27 cellular contexts compared by ENCODE assay signal in the genomic region with DNA sequence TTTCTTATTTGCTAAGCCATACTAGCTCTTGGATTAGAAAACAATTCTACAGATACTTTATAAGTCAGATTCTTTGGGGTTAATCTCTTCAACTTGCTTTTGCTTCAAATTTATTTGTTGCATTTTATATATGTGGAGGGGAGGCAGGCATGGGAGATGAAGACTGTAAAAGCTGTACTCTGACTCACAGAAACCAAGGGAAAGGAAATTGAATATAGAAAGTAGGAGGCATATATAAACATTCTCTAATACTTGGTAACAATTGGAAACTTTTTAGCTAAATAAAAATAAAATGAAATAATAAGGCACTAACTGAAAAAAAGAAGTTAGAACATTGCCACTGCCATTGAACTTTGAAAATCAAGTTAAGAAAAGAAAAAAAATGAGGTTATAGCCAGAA. TPM values are rescaled to one million over a fixed set of nuclear protein-coding genes. Genes with fewer than 3 reads are reported as not detected.
"Had no signal": no experiment of that assay in that cellular context is flagged by ENCODE, and none has a peak within 500 bp of the region (broad histone marks: within the 10 kb centered on the region; RNA-seq: fewer than 3 reads in every experiment).

No MANE protein-coding gene starts in this region.

- DNase-seq: naive B cell; naive thymus-derived CD8-positive, alpha-beta T cell; occipital lobe; pancreas; right cardiac atrium; right lobe of liver; sigmoid colon; small intestine; stimulated activated CD4-positive, alpha-beta T cell treated with anti-CD3 and anti-CD28 coated beads, Interleukin-15, amount 100 ng/mL, for 24 hours; stimulated activated CD4-positive, alpha-beta T cell treated with anti-CD3 and anti-CD28 coated beads, Interleukin-2, amount 100 ng/mL, for 24 hours; stimulated activated CD4-positive, alpha-beta T cell treated with anti-CD3 and anti-CD28 coated beads, Interleukin-2, amount 100 ng/mL, for 48 hours; stimulated activated CD4-positive, alpha-beta T cell treated with anti-CD3 and anti-CD28 coated beads, Interleukin-4, amount 100 ng/mL, for 24 hours; stimulated activated naive B cell treated with anti-CD40 and anti-IgM and Interleukin-4, amounts not matched to agents 10 μg/mL and 1 μg/mL and 100 μg/mL, for 72 hours; stimulated activated naive CD4-positive, alpha-beta T cell treated with Interleukin-2 at 50 U/mL for 16 hours; stomach; thyroid gland; trophoblast cell; upper lobe of left lung had no signal

- H2AFZ ChIP-seq: neural progenitor cell had no signal

- H3K4me2 ChIP-seq: neural progenitor cell had no signal

- H3K27ac ChIP-seq: neural progenitor cell, pancreas, prostate gland, right lobe of liver, sigmoid colon, stomach, thoracic aorta, tibial nerve, upper lobe of left lung, vagina had no signal

- H3K4me3 ChIP-seq: neural progenitor cell, pancreas, prostate gland, right lobe of liver, sigmoid colon, stomach, thoracic aorta, thyroid gland, tibial nerve, upper lobe of left lung, vagina had no signal

- H3K9me3 Mint-ChIP-seq: naive thymus-derived CD8-positive, alpha-beta T cell; natural killer cell treated with Interleukin-12 subunit alpha and Interleukin-12 subunit beta and Interleukin-15 and Interleukin-18, amount 100 ng/mL, for 72 hours; neural progenitor cell; stimulated activated effector memory CD8-positive, alpha-beta T cell treated with anti-CD3 and anti-CD28 coated beads, Interleukin-12 subunit alpha, Interleukin-12 subunit beta, amount 100 ng/mL, for 72 hours; stimulated activated naive B cell treated with anti-CD40 and anti-IgM and Interleukin-4, amounts not matched to agents 10 μg/mL and 1 μg/mL and 100 μg/mL, for 72 hours; stimulated activated naive CD8-positive, alpha-beta T cell treated with anti-CD3 and anti-CD28 coated beads, Interleukin-15, Interleukin-2, amounts not matched to agents 100 ng/mL and 50 ng/mL, for 24 hours had no signal

- H3K9ac ChIP-seq: neural progenitor cell had no signal

- H3K27ac Mint-ChIP-seq: naive B cell; naive thymus-derived CD8-positive, alpha-beta T cell; natural killer cell treated with Interleukin-12 subunit alpha and Interleukin-12 subunit beta and Interleukin-15 and Interleukin-18, amount 100 ng/mL, for 72 hours; neural progenitor cell; stimulated activated effector memory CD8-positive, alpha-beta T cell treated with anti-CD3 and anti-CD28 coated beads, Interleukin-12 subunit alpha, Interleukin-12 subunit beta, amount 100 ng/mL, for 72 hours; stimulated activated naive B cell treated with anti-CD40 and anti-IgM and Interleukin-4, amounts not matched to agents 10 μg/mL and 1 μg/mL and 100 μg/mL, for 72 hours; stimulated activated naive CD8-positive, alpha-beta T cell treated with anti-CD3 and anti-CD28 coated beads, Interleukin-15, Interleukin-2, amounts not matched to agents 100 ng/mL and 50 ng/mL, for 24 hours had no signal

- H3K4me3 Mint-ChIP-seq: naive B cell; naive thymus-derived CD8-positive, alpha-beta T cell; natural killer cell treated with Interleukin-12 subunit alpha and Interleukin-12 subunit beta and Interleukin-15 and Interleukin-18, amount 100 ng/mL, for 72 hours; neural progenitor cell; stimulated activated effector memory CD8-positive, alpha-beta T cell treated with anti-CD3 and anti-CD28 coated beads, Interleukin-12 subunit alpha, Interleukin-12 subunit beta, amount 100 ng/mL, for 72 hours; stimulated activated naive B cell treated with anti-CD40 and anti-IgM and Interleukin-4, amounts not matched to agents 10 μg/mL and 1 μg/mL and 100 μg/mL, for 72 hours; stimulated activated naive CD8-positive, alpha-beta T cell treated with anti-CD3 and anti-CD28 coated beads, Interleukin-15, Interleukin-2, amounts not matched to agents 100 ng/mL and 50 ng/mL, for 24 hours had no signal

- H3K4me1 ChIP-seq: pancreas, prostate gland, right lobe of liver, upper lobe of left lung, vagina had no signal

- FAIRE-seq: pancreas, small intestine, urothelium cell line had no signal

- H3K9me3 ChIP-seq: pancreas, prostate gland, right lobe of liver, sigmoid colon, stomach, thoracic aorta, thyroid gland, tibial nerve, upper lobe of left lung, vagina had no signal

- H3K36me3 ChIP-seq: neural progenitor cell, pancreas, prostate gland, right lobe of liver, sigmoid colon, tibial nerve, upper lobe of left lung had no signal

- H3K27me3 ChIP-seq: neural progenitor cell, pancreas, right lobe of liver, sigmoid colon, stomach, thyroid gland, tibial nerve, upper lobe of left lung, vagina had no signal

- H3K36me3 Mint-ChIP-seq: naive B cell; naive thymus-derived CD8-positive, alpha-beta T cell; natural killer cell treated with Interleukin-12 subunit alpha and Interleukin-12 subunit beta and Interleukin-15 and Interleukin-18, amount 100 ng/mL, for 72 hours; neural progenitor cell; stimulated activated effector memory CD8-positive, alpha-beta T cell treated with anti-CD3 and anti-CD28 coated beads, Interleukin-12 subunit alpha, Interleukin-12 subunit beta, amount 100 ng/mL, for 72 hours; stimulated activated naive B cell treated with anti-CD40 and anti-IgM and Interleukin-4, amounts not matched to agents 10 μg/mL and 1 μg/mL and 100 μg/mL, for 72 hours had no signal

- H3K4me1 Mint-ChIP-seq: naive B cell; naive thymus-derived CD8-positive, alpha-beta T cell; neural progenitor cell; stimulated activated effector memory CD8-positive, alpha-beta T cell treated with anti-CD3 and anti-CD28 coated beads, Interleukin-12 subunit alpha, Interleukin-12 subunit beta, amount 100 ng/mL, for 72 hours; stimulated activated naive B cell treated with anti-CD40 and anti-IgM and Interleukin-4, amounts not matched to agents 10 μg/mL and 1 μg/mL and 100 μg/mL, for 72 hours had no signal

RNA-seq across cellular contexts. Expression of a gene that starts 21.3 kb away (rescaled TPM):
- total RNA-seq: naive thymus-derived CD8-positive, alpha-beta T cell; natural killer cell treated with Interleukin-12 subunit alpha and Interleukin-12 subunit beta and Interleukin-15 and Interleukin-18, amount 100 ng/mL, for 72 hours had no signal
- polyA plus RNA-seq: naive thymus-derived CD8-positive, alpha-beta T cell had no signal
